In genomic region chr1:85049735-85050166, GRCh38 we compare ENCODE assay signal across 16 cellular contexts. TPM values are rescaled to one million over a fixed set of nuclear protein-coding genes. Genes with fewer than 3 reads are reported as not detected.
DNase-seq lines count a peak whose midpoint lies in the region; ATAC-seq and TF ChIP-seq lines count a peak whose summit lies in the region.
"Had no signal": no experiment of that assay in that cellular context is flagged by ENCODE, and none has a peak within 500 bp of the region (broad histone marks: within the 10 kb centered on the region; RNA-seq: fewer than 3 reads in every experiment).

No MANE protein-coding gene starts in this region.

- H3K4me3 ChIP-seq in Caco-2 (ENCODE audit: low read depth, low read length): no peak overlapping the region
- H3K4me3 ChIP-seq: right atrium auricular region, thyroid gland had no signal

- peaks cover 6% of the 10 kb centered on the region for H3K4me1 Mint-ChIP-seq in Caco-2 (ENCODE audit: low read depth, unreplicated experiment)
- H3K4me1 Mint-ChIP-seq in activated T-helper 17 cell treated with anti-CD3 and anti-CD28 coated beads, Interleukin-2, amount 50 U/mL, for 72 hours: peaks cover 12% of the 10 kb centered on the region
- H3K4me1 Mint-ChIP-seq in mesothelial cell of epicardium: peaks cover 24% of the 10 kb centered on the region

- peak overlapping the region; percentile 58 for H3K4me3 Mint-ChIP-seq in Caco-2 (ENCODE audit: unreplicated experiment)
- peak overlapping the region; percentile 69 for H3K4me3 Mint-ChIP-seq in activated T-helper 17 cell treated with anti-CD3 and anti-CD28 coated beads, Interleukin-2, amount 50 U/mL, for 72 hours
- peak overlapping the region; percentile 42 for H3K4me3 Mint-ChIP-seq in mesothelial cell of epicardium

- H3K36me3 ChIP-seq in Caco-2 (ENCODE audit: control insufficient read depth, insufficient read depth, low read length): no peaks in the 10 kb centered on the region
- H3K36me3 ChIP-seq: right atrium auricular region, thyroid gland had no signal

- H3K27ac Mint-ChIP-seq in Caco-2 (ENCODE audit: unreplicated experiment) (no peak overlapping the region), mesothelial cell of epicardium (no peak overlapping the region)
- H3K27ac Mint-ChIP-seq in activated T-helper 17 cell treated with anti-CD3 and anti-CD28 coated beads, Interleukin-2, amount 50 U/mL, for 72 hours: no peak overlapping the region

- no peaks in the 10 kb centered on the region for H3K4me1 ChIP-seq in Caco-2

- H3K9me3 ChIP-seq in Caco-2: no peaks in the 10 kb centered on the region
- H3K9me3 ChIP-seq: right atrium auricular region, thyroid gland had no signal

- TF ChIP-seq CTCF in Caco-2 (IDR thresholded peaks at IDR 0.05; ENCODE audit: insufficient read depth in 1 of 2, low read depth in 1 of 2, low read length in 1 of 2, severe bottlenecking in 1 of 2, unreplicated experiment in 1 of 2) (no peak), GM12873 (IDR thresholded peaks at IDR 0.05; ENCODE audit: insufficient read depth, low read depth, low read length, missing control alignments) (peak; percentile 12), mesothelial cell of epicardium (IDR thresholded peaks at IDR 0.05; ENCODE audit: unreplicated experiment) (no peak)

- CTCF ChIA-PET in Caco-2 (lab: Charles Lee): interaction anchor here (1.0 kb wide), 1 partner anchor 105 kb away, joined by 3 read pairs; no protein-coding TSS in a partner anchor

- no peak for ATAC-seq in activated T-helper 17 cell treated with anti-CD3 and anti-CD28 coated beads, Interleukin-2, amount 50 U/mL, for 72 hours (replicated peaks)
- no peak for ATAC-seq in left lobe of liver
- ATAC-seq: left cardiac atrium had no signal

- intact Hi-C loops in Caco-2 (cut with micrococcal nuclease; ENCODE audit: unreplicated experiment): no loop called here

- no peaks in the 10 kb centered on the region for H3K36me3 Mint-ChIP-seq in Caco-2 (ENCODE audit: insufficient read depth, unreplicated experiment)
- no peaks in the 10 kb centered on the region for H3K36me3 Mint-ChIP-seq in activated T-helper 17 cell treated with anti-CD3 and anti-CD28 coated beads, Interleukin-2, amount 50 U/mL, for 72 hours (ENCODE audit: low read depth)
- H3K36me3 Mint-ChIP-seq in mesothelial cell of epicardium: no peaks in the 10 kb centered on the region

- H3K27me3 ChIP-seq in Caco-2 (replicated peaks; ENCODE audit: control insufficient read depth, insufficient read depth, low read length): no peaks in the 10 kb centered on the region
- H3K27me3 ChIP-seq: thyroid gland had no signal

- POLR2A ChIA-PET in Caco-2 (lab: Charles Lee): no interaction called here

- no TSS peak for BruUV-seq in Caco-2 (replicated peaks; lab: Mats Ljungman, UMichigan)

- DNase-seq in Caco-2: no peak
- DNase-seq in mesothelial cell of epicardium (ENCODE audit: low spot score in 2 of 2, unreplicated experiment in 2 of 2): no peak
- no peak for DNase-seq in SIG-M5 (lab: John Stamatoyannopoulos, UW)
- DNase-seq in left lobe of liver (ENCODE audit: low spot score): no peak
- DNase-seq in hypothalamus (lab: John Stamatoyannopoulos, UW): no peak
- DNase-seq: activated CD8-positive, alpha-beta memory T cell treated with anti-CD3 and anti-CD28 coated beads for 24 hours; C1 segment of cervical spinal cord; left cardiac atrium; NCI-H2081 treated with DMSO at 0.1 percent for 48 hours; NK-92 treated with Interleukin-12 subunit alpha and Interleukin-12 subunit beta, amount 100 ng/mL, for 24 hours; SHP77 treated with DMSO at 0.1 percent for 48 hours; stimulated activated CD4-positive, alpha-beta T cell treated with anti-CD3 and anti-CD28 coated beads, Interleukin-2, amount 100 ng/mL, for 24 hours; thyroid gland had no signal

- no peaks in the 10 kb centered on the region for H3K9me3 Mint-ChIP-seq in Caco-2 (ENCODE audit: unreplicated experiment)
- no peaks in the 10 kb centered on the region for H3K9me3 Mint-ChIP-seq in activated T-helper 17 cell treated with anti-CD3 and anti-CD28 coated beads, Interleukin-2, amount 50 U/mL, for 72 hours
- H3K9me3 Mint-ChIP-seq in mesothelial cell of epicardium: no peaks in the 10 kb centered on the region

- H3K27me3 Mint-ChIP-seq in Caco-2 (ENCODE audit: insufficient read depth, unreplicated experiment) (peaks cover 6% of the 10 kb centered on the region), mesothelial cell of epicardium (ENCODE audit: low read depth) (peaks cover 51% of the 10 kb centered on the region)
- peaks cover 36% of the 10 kb centered on the region for H3K27me3 Mint-ChIP-seq in activated T-helper 17 cell treated with anti-CD3 and anti-CD28 coated beads, Interleukin-2, amount 50 U/mL, for 72 hours

RNA-seq across cellular contexts. Expression of gene MCOLN3, which starts 1.5 kb away (rescaled TPM):
- 2.1 and 2.5 TPM in 2 replicates for total RNA-seq in Caco-2 (2022)
- under 1 TPM; 0.43 to 0.90 TPM for total RNA-seq in activated T-helper 17 cell treated with anti-CD3 and anti-CD28 coated beads, Interleukin-2, amount 50 U/mL, for 72 hours
- total RNA-seq in mesothelial cell of epicardium: 6.5 to 7.6 TPM (median 7.1 TPM) in 3 replicates
- 0.05 TPM for total RNA-seq in left lobe of liver

RNA-seq across cellular contexts. Expression of gene MCOLN2, which starts 52.8 kb away (rescaled TPM):
- total RNA-seq in Caco-2 (2022) (not detected in 2 replicates), mesothelial cell of epicardium (0.50 to 0.96 TPM (median 0.82 TPM) in 3 replicates), left lobe of liver (0.33 TPM)
- total RNA-seq in activated T-helper 17 cell treated with anti-CD3 and anti-CD28 coated beads, Interleukin-2, amount 50 U/mL, for 72 hours: 10 to 100 TPM; 25.6 to 43.8 TPM

Comparison
In these comparisons a context has a peak if more than half of its experiments do, and no peak if none do; other contexts are left out.
1. RNA of gene MCOLN2, which starts 52.8 kb away (total RNA-seq): 25.6 to 43.8 TPM in activated T-helper 17 cell treated with anti-CD3 and anti-CD28 coated beads, Interleukin-2, amount 50 U/mL, for 72 hours; 0.50 to 0.96 TPM in mesothelial cell of epicardium, 0.33 TPM in left lobe of liver (single experiment) and not detected in Caco-2; every median in the first group is over 10 times any median in the second.
2. Peak in every context shown above with its lines, with median percentiles within 50 percentile points of each other: H3K4me3 Mint-ChIP-seq.